In the genomic region with DNA sequence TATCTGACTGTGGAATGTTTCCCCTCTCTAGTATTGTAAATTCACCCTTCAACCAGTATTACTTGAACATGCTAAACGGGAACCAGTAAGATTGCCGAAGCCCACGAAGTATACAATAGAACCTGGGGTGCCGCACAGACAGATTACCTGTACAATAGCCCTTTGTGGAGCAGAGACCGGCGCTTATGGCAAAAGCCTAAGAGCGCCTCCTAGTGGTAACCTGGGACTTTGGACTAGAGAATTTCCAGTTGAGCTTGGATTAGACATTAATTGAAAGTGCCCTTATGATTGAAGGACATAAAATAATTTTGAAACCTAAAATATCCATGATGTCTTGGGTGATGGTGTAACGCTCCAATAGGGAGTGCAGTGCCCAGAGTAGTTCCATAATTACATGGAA, we compare ENCODE assay signal across 8 cellular contexts. TPM values are rescaled to one million over a fixed set of nuclear protein-coding genes. Genes with fewer than 3 reads are reported as not detected.
DNase-seq lines count a peak whose midpoint lies in the region; ATAC-seq and TF ChIP-seq lines count a peak whose summit lies in the region.

No MANE protein-coding gene starts in this region.

- H3K4me1 ChIP-seq in lung (ENCODE audit: control insufficient read depth in 2 of 2, insufficient read depth in 2 of 2, low read length in 2 of 2), result no peaks in the 10 kb centered on the region

- WGBS in lung, 2 donors, result 0 to 7% methylated on average over 8 of the region's 8 CpGs

- no peak overlapping the region for H3K27ac ChIP-seq in lung (ENCODE audit: low read depth in 1 of 2, low read length in 1 of 2)

- DNase-seq in AG10803 (ENCODE audit: low read depth) (peak; percentile 46), H7 (peak; percentile 60), NCI-H524 treated with DMSO at 0.1 percent for 48 hours (lab: John Stamatoyannopoulos, UW) (peak; percentile 43), dermis microvascular lymphatic vessel endothelial cell (ENCODE audit: low read depth in 2 of 2) (peak; percentile 68 to 69), lung (ENCODE audit: low spot score) (peak; percentile 61)
- peak; percentile 65 for DNase-seq in activated CD4-positive, alpha-beta T cell treated with anti-CD3 and anti-CD28 coated beads, Interleukin-2, amount 50 U/mL, for 1 hour
- peak; percentile 21 for DNase-seq in stimulated activated CD8-positive, alpha-beta memory T cell treated with anti-CD3 and anti-CD28 coated beads, Interleukin-15, amount 100 ng/mL, for 24 hours (ENCODE audit: low read depth)

- H3K36me3 ChIP-seq in H7 (replicated peaks; ENCODE audit: control insufficient read depth, insufficient read depth, low read length), result no peaks in the 10 kb centered on the region
- no peaks in the 10 kb centered on the region for H3K36me3 ChIP-seq in lung (ENCODE audit: control insufficient read depth in 2 of 2, insufficient read depth in 2 of 2, low read length in 2 of 2)

- ATAC-seq in lung (ENCODE audit: insufficient read depth, low FRiP score) (no peak), HG02588 (IDR thresholded peaks at IDR 0.05; ENCODE audit: unreplicated experiment) (no peak)

- peaks cover 0 to 2% of the 10 kb centered on the region in 2 donors for H3K9me3 ChIP-seq in lung (ENCODE audit: control insufficient read depth in 2 of 2, insufficient read depth in 1 of 2, low read length in 1 of 2)

- TF ChIP-seq CTCF in AG10803 (conservative IDR thresholded peaks at IDR 0.05; ENCODE audit: low read length) (peak; percentile 70), lung (IDR thresholded peaks at IDR 0.05; ENCODE audit: control extremely low read depth, extremely low read depth) (peak; percentile 51)

- H3K27me3 ChIP-seq in H7 (ENCODE audit: control insufficient read depth, insufficient read depth, low read length) (no peaks in the 10 kb centered on the region), lung (ENCODE audit: control insufficient read depth, insufficient read depth) (no peaks in the 10 kb centered on the region)

- H3K4me3 ChIP-seq in AG10803 (ENCODE audit: low read length) (no peak overlapping the region), H7 (ENCODE audit: insufficient read depth, low read depth, low read length) (no peak overlapping the region), lung (no peak overlapping the region)

RNA-seq across cellular contexts. Expression of a gene that starts 14.1 kb away (rescaled TPM):
- 0.26 and 0.31 TPM in 2 replicates for total RNA-seq in H7 (2014; rRNA removed; shearing (Covaris generic))
- total RNA-seq in dermis microvascular lymphatic vessel endothelial cell (not detected in 2 replicates), lung (under 1 TPM; 0.40 to 0.63 TPM)
- under 1 TPM; 0.10 TPM for polyA plus RNA-seq in lung
